10 cellular contexts compared by ENCODE assay signal in the genomic region with DNA sequence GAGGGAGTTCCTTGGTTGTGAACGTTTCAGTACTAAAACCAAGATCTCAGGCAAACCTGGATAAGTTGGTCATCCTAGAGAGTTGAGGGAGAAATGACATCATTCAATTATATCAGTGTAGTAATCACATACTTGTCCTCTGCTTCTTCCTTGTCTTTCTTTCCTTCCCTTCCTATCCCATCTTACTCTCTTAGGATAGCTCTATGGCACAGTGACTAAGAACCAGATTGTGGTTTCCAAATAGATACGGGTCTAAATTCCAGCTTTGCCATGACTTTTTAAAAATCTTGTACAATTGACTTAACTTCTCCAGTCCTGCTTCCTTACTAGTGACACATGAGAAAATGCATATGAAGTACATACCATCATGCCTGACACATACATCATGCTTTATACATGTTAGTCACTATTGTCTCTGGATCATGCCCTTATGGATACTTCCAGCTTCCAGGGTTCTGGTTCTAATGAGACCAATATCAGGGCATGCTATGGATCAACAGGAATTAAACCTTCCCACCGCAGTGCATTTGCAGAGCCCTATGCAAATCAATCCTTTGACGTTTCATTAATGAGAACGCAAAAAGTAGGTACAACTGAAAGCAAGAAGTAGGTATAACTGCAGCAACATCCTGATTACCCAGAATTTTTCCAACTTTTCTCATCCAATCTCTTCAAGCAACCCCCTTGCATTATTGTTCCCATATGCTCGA.
DNase-seq lines count a peak whose midpoint lies in the region; FAIRE-seq and TF ChIP-seq lines count a peak whose summit lies in the region.
"Had no signal": no experiment of that assay in that cellular context is flagged by ENCODE, and none has a peak within 500 bp of the region (broad histone marks: within the 10 kb centered on the region; RNA-seq: fewer than 3 reads in every experiment).

No MANE protein-coding gene starts in this region.

- dilution Hi-C loops in endothelial cell of umbilical vein (cut with MboI; ENCODE audit: extremely low pct_ligation_motif_present, low sequenced_read_pairs), result no loop called here

- peaks cover 53% of the 10 kb centered on the region for H3K4me1 ChIP-seq in endothelial cell of umbilical vein (ENCODE audit: control insufficient read depth, extremely low read depth, insufficient read depth, low read length)
- H3K4me1 ChIP-seq in osteoblast (ENCODE audit: insufficient read depth, low read length), result peaks cover 36% of the 10 kb centered on the region
- peaks cover 2% of the 10 kb centered on the region for H3K4me1 ChIP-seq in ovary (ENCODE audit: insufficient read depth)
- H3K4me1 ChIP-seq: SJCRH30 had no signal

- peak; percentile 55 for FAIRE-seq in endothelial cell of umbilical vein (lab: Jason Lieb, UNC)

- H3K79me2 ChIP-seq in endothelial cell of umbilical vein (ENCODE audit: control insufficient read depth, insufficient read depth, low read length), result no peaks in the 10 kb centered on the region
- H3K79me2 ChIP-seq in osteoblast (ENCODE audit: insufficient read depth, low read length), result no peaks in the 10 kb centered on the region

- H3K9me3 ChIP-seq in endothelial cell of umbilical vein (replicated peaks; ENCODE audit: control insufficient read depth, insufficient read depth, low read length), result no peaks in the 10 kb centered on the region
- H3K9me3 ChIP-seq in osteoblast (ENCODE audit: low read depth, low read length), result no peaks in the 10 kb centered on the region
- H3K9me3 ChIP-seq in ovary, result no peaks in the 10 kb centered on the region
- H3K9me3 ChIP-seq: SJCRH30 had no signal

- H3K9ac ChIP-seq in endothelial cell of umbilical vein (replicated peaks; ENCODE audit: extremely low read depth, insufficient read depth, low read length), result peak overlapping the region; percentile 95

- CTCF ChIA-PET in endothelial cell of umbilical vein (lab: Charles Lee), result interaction anchor here (0.9 to 1.8 kb wide), 6 partner anchors 66 to 534 kb away, joined by 3 to 9 read pairs (median 4); a partner anchor contains a TSS

- H3K4me3 ChIP-seq in GM12864 (ENCODE audit: low read depth, low read length) (peak overlapping the region; percentile 45), endothelial cell of umbilical vein (replicated peaks in 1 of 3; ENCODE audit: insufficient read depth in 1 of 3, low read depth in 1 of 3, low read length in 3 of 3) (peak overlapping the region in 1 of 3 experiments; percentile 60), osteoblast (ENCODE audit: insufficient read depth, low read length) (peak overlapping the region; percentile 64), ovary (no peak overlapping the region)

- TF ChIP-seq POLR2A in endothelial cell of umbilical vein (IDR thresholded peaks at IDR 0.05; ENCODE audit: low read depth, low read length), result no peak
- no peak for TF ChIP-seq POLR2A in ovary (IDR thresholded peaks at IDR 0.05)

- H4K20me1 ChIP-seq in endothelial cell of umbilical vein (replicated peaks; ENCODE audit: control insufficient read depth, extremely low read depth, insufficient read depth, low read length) (no peaks in the 10 kb centered on the region), osteoblast (ENCODE audit: insufficient read depth, low read length) (no peaks in the 10 kb centered on the region)

- intact Hi-C loops in endothelial cell of umbilical vein (cut with micrococcal nuclease), result loop anchor here (1.0 to 5.0 kb wide), 10 partner anchors 22 to 533 kb away; no protein-coding TSS in a partner anchor
- intact Hi-C loops in ovary (cut with DNase I), result loop anchor here in 1 of 4 donors (10.0 kb wide), 1 partner anchor 169 kb away; a partner anchor contains a TSS

- peak overlapping the region; percentile 83 for H3K4me2 ChIP-seq in endothelial cell of umbilical vein (ENCODE audit: insufficient read depth, low read length)
- peak overlapping the region; percentile 79 for H3K4me2 ChIP-seq in osteoblast (ENCODE audit: insufficient read depth, low read length)

- DNase-seq in GM12864 (ENCODE audit: low read depth), result no peak
- DNase-seq in RPMI7951 (ENCODE audit: low read depth), result peak; percentile 64
- no peak for DNase-seq in endothelial cell of umbilical vein (ENCODE audit: low read depth, low spot score)
- no peak for DNase-seq in osteoblast (ENCODE audit: insufficient read length, low spot score, missing footprints)
- DNase-seq in ovary, result no peak
- no peak for DNase-seq in HT-29 (ENCODE audit: low spot score)
- DNase-seq in DMS79 (lab: John Stamatoyannopoulos, UW), result no peak
- no peak for DNase-seq in superior temporal gyrus (ENCODE audit: extremely low spot score)
- DNase-seq: MM.1S had no signal

- no TSS peak for BruUV-seq in endothelial cell of umbilical vein (replicated peaks; lab: Mats Ljungman, UMichigan)

- POLR2A ChIA-PET in endothelial cell of umbilical vein (lab: Charles Lee), result interaction anchor here (1.6 kb wide), 1 partner anchor 169 kb away, joined by 18 read pairs; a partner anchor contains a TSS

- no peaks in the 10 kb centered on the region for H3K9me1 ChIP-seq in endothelial cell of umbilical vein (replicated peaks; ENCODE audit: control insufficient read depth, extremely low read depth, insufficient read depth, low read length)

- no peak for TF ChIP-seq CTCF in GM12864 (IDR thresholded peaks at IDR 0.05; ENCODE audit: low read depth, low read length, missing control alignments)
- no peak for TF ChIP-seq CTCF in endothelial cell of umbilical vein (IDR thresholded peaks at IDR 0.05; ENCODE audit: extremely low read depth in 1 of 2, insufficient read depth in 1 of 2, low read depth in 1 of 2, low read length in 2 of 2)
- no peak for TF ChIP-seq CTCF in osteoblast (IDR thresholded peaks at IDR 0.05; ENCODE audit: extremely low read depth, low read depth, low read length)
- TF ChIP-seq CTCF in ovary (IDR thresholded peaks at IDR 0.05), result no peak

- 90 to 95% (median 92%) methylated on average over 6 of the region's 6 CpGs for WGBS in ovary, 3 donors

- H3K36me3 ChIP-seq in endothelial cell of umbilical vein (ENCODE audit: control insufficient read depth in 2 of 2, extremely low read depth in 1 of 2, insufficient read depth in 2 of 2, low read length in 2 of 2) (no peaks in the 10 kb centered on the region), osteoblast (ENCODE audit: insufficient read depth, low read length) (no peaks in the 10 kb centered on the region), ovary (no peaks in the 10 kb centered on the region)
- H3K36me3 ChIP-seq: SJCRH30 had no signal

- peak overlapping the region; percentile 9 for H2AFZ ChIP-seq in endothelial cell of umbilical vein (ENCODE audit: low read depth, low read length)
- peak overlapping the region; percentile 44 for H2AFZ ChIP-seq in osteoblast (ENCODE audit: low read length)

- TF ChIP-seq EP300 in ovary (IDR thresholded peaks at IDR 0.05), result no peak

- H3K27me3 ChIP-seq in endothelial cell of umbilical vein (ENCODE audit: control insufficient read depth in 2 of 2, insufficient read depth in 2 of 2, low read length in 2 of 2) (no peaks in the 10 kb centered on the region), osteoblast (ENCODE audit: insufficient read depth, low read length) (no peaks in the 10 kb centered on the region), ovary (no peaks in the 10 kb centered on the region)
- H3K27me3 ChIP-seq: SJCRH30 had no signal

- H3K27ac ChIP-seq in endothelial cell of umbilical vein (ENCODE audit: insufficient read depth, low read depth, low read length) (peak overlapping the region; percentile 99), osteoblast (ENCODE audit: low read depth, low read length) (peak overlapping the region; percentile 99), ovary (peak overlapping the region in 1 of 2 donors; percentile 80)

TF ChIP-seq in endothelial cell of umbilical vein, 7 proteins besides CTCF, POLR2A, EP300 and RAD21:
- TF ChIP-seq JUN (IDR thresholded peaks at IDR 0.05; ENCODE audit: borderline replicate concordance, insufficient read depth, insufficient read length, low read depth) (peak; percentile 25), FOS (IDR thresholded peaks at IDR 0.05; ENCODE audit: borderline replicate concordance, insufficient read depth, low read length) (no peak)
